ENCODE assay signal across 1 cellular context in the genomic region with DNA sequence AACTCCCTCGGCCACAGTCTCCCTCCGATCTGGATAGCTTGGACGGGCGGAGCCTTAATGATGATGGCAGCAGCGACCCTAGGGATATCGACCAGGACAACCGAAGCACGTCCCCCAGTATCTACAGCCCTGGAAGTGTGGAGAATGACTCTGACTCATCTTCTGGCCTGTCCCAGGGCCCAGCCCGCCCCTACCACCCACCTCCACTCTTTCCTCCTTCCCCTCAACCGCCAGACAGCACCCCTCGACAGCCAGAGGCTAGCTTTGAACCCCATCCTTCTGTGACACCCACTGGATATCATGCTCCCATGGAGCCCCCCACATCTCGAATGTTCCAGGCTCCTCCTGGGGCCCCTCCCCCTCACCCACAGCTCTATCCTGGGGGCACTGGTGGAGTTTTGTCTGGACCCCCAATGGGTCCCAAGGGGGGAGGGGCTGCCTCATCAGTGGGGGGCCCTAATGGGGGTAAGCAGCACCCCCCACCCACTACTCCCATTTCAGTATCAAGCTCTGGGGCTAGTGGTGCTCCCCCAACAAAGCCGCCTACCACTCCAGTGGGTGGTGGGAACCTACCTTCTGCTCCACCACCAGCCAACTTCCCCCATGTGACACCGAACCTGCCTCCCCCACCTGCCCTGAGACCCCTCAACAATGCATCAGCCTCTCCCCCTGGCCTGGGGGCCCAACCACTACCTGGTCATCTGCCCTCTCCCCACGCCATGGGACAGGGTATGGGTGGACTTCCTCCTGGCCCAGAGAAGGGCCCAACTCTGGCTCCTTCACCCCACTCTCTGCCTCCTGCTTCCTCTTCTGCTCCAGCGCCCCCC.
A peak's percentile ranks its signal among the peaks of the same experiment; 100 is the strongest.
TF ChIP-seq lines count a peak whose summit lies in the region.

No MANE protein-coding gene starts in this region.

TF ChIP-seq in K562, 482 proteins besides CTCF, POLR2A, EP300 and RAD21:
- TF ChIP-seq FOXA3 (CRISPR knock-in tag; conservative IDR thresholded peaks at IDR 0.05 in 1 of 2, IDR thresholded peaks at IDR 0.05 in 1 of 2) (no peak), EGR1 (conservative IDR thresholded peaks at IDR 0.05) (peak; percentile 56), NR2F6 (CRISPR knock-in tag; IDR thresholded peaks at IDR 0.05) (no peak), ESRRA (IDR thresholded peaks at IDR 0.05; ENCODE audit: borderline replicate concordance, low read depth) (no peak), ZSCAN32 (CRISPR knock-in tag; IDR thresholded peaks at IDR 0.05) (no peak), ZNF174 (CRISPR knock-in tag; IDR thresholded peaks at IDR 0.05) (no peak), ETS2 (tag; IDR thresholded peaks at IDR 0.05; ENCODE audit: borderline replicate concordance, poor library complexity, severe bottlenecking) (no peak), RB1 (IDR thresholded peaks at IDR 0.05; ENCODE audit: low read depth) (no peak)
TF ChIP-seq in K562: peak in this region for 1.
